1 cellular context compared by ENCODE assay signal in the genomic region with DNA sequence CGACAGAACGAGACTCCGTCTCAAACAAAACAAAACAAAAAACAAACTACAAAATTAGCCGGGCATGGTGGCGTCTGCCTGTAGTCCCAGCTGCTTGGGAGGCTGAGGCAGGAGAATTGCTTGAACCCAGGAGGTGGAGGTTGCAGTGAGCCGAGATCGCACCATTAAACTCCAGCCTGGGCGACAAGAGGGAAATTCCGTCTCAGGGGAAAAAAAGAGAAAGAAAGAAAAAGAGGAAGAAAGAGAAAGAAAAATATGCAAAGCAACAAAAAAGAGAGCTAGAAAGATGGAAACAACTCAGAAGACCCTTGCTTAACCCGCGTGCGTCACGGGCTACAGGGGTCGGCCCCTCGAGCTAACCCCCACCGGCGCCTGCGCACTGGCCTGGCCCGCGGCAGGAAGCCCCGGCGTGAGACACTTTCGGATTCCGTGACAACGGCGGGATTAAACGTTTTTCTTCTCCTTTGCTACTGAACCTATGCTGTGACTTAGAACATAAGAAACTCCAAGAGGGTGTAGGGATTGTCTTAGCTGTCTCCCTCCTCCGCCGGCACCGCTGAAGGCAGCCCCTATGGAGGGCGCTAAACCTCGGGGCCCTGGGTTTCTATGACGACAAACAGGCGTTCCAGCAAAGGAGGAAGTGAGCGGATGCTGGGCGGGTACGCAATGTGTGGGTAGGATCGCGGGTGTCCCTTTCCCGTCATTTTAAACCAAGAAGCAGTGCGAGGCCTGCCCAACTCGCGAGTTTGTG.
TF ChIP-seq lines count a peak whose summit lies in the region.

A gene with protein sequence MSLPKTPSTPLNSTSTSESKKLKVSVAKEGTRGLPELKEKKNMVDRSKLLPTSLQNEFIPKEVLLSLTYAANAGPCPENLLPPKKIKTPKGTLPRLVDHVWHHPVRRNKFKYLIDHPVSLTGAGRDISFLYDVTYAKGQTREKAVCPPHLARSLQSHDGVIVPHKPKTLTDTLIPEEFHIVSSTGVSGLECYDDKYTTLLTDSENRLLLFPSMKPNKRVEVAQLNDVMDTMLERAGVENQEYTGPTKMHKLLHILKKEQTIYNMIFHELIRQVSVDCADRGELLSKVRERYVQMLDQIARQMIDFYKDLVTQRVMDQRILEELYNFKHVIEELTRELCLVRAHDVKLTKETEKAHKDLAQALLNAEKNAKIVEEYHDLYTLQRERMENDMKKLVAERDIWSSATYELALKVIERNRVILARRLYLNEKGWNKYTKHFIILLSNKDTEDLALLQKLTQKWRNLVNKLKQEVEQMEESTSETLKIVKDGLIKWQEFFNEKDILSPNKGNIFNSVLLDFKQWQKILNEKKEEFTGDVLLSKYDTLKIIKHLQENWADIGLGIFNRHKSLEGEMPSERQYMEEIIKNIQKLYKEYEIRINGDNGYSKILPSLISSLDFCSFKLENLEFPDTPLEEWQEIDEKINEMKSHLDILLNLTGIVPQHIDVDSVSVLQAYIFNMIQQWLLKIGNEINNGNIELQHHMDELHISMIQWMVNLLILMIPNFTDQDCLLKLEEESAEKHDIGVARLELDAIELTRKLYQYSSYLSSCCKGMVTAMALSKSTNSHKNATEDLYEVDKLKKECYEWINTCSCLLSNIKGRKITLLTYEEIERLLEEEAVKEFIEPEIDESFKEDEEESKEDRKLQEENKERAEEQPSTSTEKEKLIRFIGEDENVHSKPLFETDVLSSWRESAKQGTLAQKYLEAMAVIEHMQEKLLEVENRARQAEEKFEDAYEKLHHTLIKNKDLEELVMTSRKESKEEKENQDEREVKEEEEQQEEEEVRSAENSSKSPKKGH (plus strand): TSS at position 630 of the 751 bp plus-strand sequence. CDS start 539 bp downstream, outside the sequence.

TF ChIP-seq in HEK293, 187 proteins besides CTCF, POLR2A, EP300 and RAD21 (continued from another document and continues in another):
- TF ChIP-seq, protein P1, sequence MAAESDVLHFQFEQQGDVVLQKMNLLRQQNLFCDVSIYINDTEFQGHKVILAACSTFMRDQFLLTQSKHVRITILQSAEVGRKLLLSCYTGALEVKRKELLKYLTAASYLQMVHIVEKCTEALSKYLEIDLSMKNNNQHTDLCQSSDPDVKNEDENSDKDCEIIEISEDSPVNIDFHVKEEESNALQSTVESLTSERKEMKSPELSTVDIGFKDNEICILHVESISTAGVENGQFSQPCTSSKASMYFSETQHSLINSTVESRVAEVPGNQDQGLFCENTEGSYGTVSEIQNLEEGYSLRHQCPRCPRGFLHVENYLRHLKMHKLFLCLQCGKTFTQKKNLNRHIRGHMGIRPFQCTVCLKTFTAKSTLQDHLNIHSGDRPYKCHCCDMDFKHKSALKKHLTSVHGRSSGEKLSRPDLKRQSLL (tag by site-specific recombination; IDR thresholded peaks at IDR 0.05): no peak
- TF ChIP-seq ZNF561 (tag by site-specific recombination; IDR thresholded peaks at IDR 0.05; ENCODE audit: borderline replicate concordance) (0 out of 2 replicates have a peak, but pooled peaks have one; percentile 60), KLF9 (tag by site-specific recombination; IDR thresholded peaks at IDR 0.05; ENCODE audit: low read depth) (no peak), TRIM28 (IDR thresholded peaks at IDR 0.05; ENCODE audit: borderline replicate concordance, low read length) (peak; percentile 29; the same call in 1 of the 2 replicates), SCRT1 (tag by site-specific recombination; IDR thresholded peaks at IDR 0.05; ENCODE audit: borderline replicate concordance) (no peak), ZNF600 (tag by site-specific recombination; IDR thresholded peaks at IDR 0.05) (peak; percentile 63; the same call in 1 of the 2 replicates), ZNF157 (tag by site-specific recombination; IDR thresholded peaks at IDR 0.05) (peak; percentile 46; the same call in 1 of the 2 replicates), SP2 (tag by site-specific recombination; IDR thresholded peaks at IDR 0.05) (peak; percentile 80), ZNF404 (tag by site-specific recombination; IDR thresholded peaks at IDR 0.05) (no peak), ZNF121 (tag by site-specific recombination; IDR thresholded peaks at IDR 0.05) (no peak), ZBTB48 (tag by site-specific recombination; IDR thresholded peaks at IDR 0.05) (no peak), ZNF610 (tag by site-specific recombination; IDR thresholded peaks at IDR 0.05; ENCODE audit: borderline replicate concordance) (peak; percentile 47; the same call in 1 of the 2 replicates), ZNF23 (tag by site-specific recombination; IDR thresholded peaks at IDR 0.05; ENCODE audit: borderline replicate concordance) (no peak), ZNF629 (tag by site-specific recombination; IDR thresholded peaks at IDR 0.05) (peak; percentile 96), BCL11B (tag by site-specific recombination; IDR thresholded peaks at IDR 0.05; ENCODE audit: low read depth) (no peak), ZNF10 (tag by site-specific recombination; IDR thresholded peaks at IDR 0.05) (no peak), ZNF510 (tag by site-specific recombination; IDR thresholded peaks at IDR 0.05; ENCODE audit: insufficient replicate concordance) (no peak), ZNF571 (tag by site-specific recombination; IDR thresholded peaks at IDR 0.05) (no peak), ZNF324 (tag by site-specific recombination; IDR thresholded peaks at IDR 0.05) (peak; percentile 41), ZNF16 (tag by site-specific recombination; IDR thresholded peaks at IDR 0.05; ENCODE audit: low read depth) (no peak), ZNF335 (tag by site-specific recombination; conservative IDR thresholded peaks at IDR 0.05) (peak; percentile 100), HOXC10 (CRISPR knock-in tag; IDR thresholded peaks at IDR 0.05) (no peak), ZNF658 (tag by site-specific recombination; IDR thresholded peaks at IDR 0.05) (no peak), ZSCAN30 (tag by site-specific recombination; IDR thresholded peaks at IDR 0.05) (peak; percentile 18; the same call in 1 of the 2 replicates), ZSCAN23 (tag by site-specific recombination; IDR thresholded peaks at IDR 0.05) (no peak), ZIC2 (tag by site-specific recombination; IDR thresholded peaks at IDR 0.05) (peak; percentile 46), ZNF768 (tag by site-specific recombination; IDR thresholded peaks at IDR 0.05) (no peak), YY2 (tag by site-specific recombination; IDR thresholded peaks at IDR 0.05) (0 out of 2 replicates have a peak, but pooled peaks have one; percentile 49), ZNF138 (tag by site-specific recombination; IDR thresholded peaks at IDR 0.05; ENCODE audit: borderline replicate concordance) (no peak), ZEB2 (tag by site-specific recombination; IDR thresholded peaks at IDR 0.05) (no peak), ZNF560 (tag by site-specific recombination; IDR thresholded peaks at IDR 0.05; ENCODE audit: borderline replicate concordance) (no peak), ZNF140 (tag by site-specific recombination; IDR thresholded peaks at IDR 0.05) (no peak), SP3 (tag by site-specific recombination; IDR thresholded peaks at IDR 0.05) (peak; percentile 56; the same call in 1 of the 2 replicates), ZNF555 (tag by site-specific recombination; conservative IDR thresholded peaks at IDR 0.05) (no peak), PRDM1 (tag by site-specific recombination; IDR thresholded peaks at IDR 0.05) (peak; percentile 19; the same call in 1 of the 2 replicates), ZNF677 (tag by site-specific recombination; IDR thresholded peaks at IDR 0.05) (0 out of 2 replicates have a peak, but pooled peaks have one; percentile 27)
- TF ChIP-seq, protein P2, sequence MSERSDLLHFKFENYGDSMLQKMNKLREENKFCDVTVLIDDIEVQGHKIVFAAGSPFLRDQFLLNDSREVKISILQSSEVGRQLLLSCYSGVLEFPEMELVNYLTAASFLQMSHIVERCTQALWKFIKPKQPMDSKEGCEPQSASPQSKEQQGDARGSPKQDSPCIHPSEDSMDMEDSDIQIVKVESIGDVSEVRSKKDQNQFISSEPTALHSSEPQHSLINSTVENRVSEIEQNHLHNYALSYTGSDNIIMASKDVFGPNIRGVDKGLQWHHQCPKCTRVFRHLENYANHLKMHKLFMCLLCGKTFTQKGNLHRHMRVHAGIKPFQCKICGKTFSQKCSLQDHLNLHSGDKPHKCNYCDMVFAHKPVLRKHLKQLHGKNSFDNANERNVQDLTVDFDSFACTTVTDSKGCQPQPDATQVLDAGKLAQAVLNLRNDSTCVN (tag by site-specific recombination; optimal IDR thresholded peaks at IDR 0.05): peak; percentile 44
- TF ChIP-seq, protein P3, sequence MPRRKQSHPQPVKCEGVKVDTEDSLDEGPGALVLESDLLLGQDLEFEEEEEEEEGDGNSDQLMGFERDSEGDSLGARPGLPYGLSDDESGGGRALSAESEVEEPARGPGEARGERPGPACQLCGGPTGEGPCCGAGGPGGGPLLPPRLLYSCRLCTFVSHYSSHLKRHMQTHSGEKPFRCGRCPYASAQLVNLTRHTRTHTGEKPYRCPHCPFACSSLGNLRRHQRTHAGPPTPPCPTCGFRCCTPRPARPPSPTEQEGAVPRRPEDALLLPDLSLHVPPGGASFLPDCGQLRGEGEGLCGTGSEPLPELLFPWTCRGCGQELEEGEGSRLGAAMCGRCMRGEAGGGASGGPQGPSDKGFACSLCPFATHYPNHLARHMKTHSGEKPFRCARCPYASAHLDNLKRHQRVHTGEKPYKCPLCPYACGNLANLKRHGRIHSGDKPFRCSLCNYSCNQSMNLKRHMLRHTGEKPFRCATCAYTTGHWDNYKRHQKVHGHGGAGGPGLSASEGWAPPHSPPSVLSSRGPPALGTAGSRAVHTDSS (tag by site-specific recombination; IDR thresholded peaks at IDR 0.05): no peak
- TF ChIP-seq, protein P4, sequence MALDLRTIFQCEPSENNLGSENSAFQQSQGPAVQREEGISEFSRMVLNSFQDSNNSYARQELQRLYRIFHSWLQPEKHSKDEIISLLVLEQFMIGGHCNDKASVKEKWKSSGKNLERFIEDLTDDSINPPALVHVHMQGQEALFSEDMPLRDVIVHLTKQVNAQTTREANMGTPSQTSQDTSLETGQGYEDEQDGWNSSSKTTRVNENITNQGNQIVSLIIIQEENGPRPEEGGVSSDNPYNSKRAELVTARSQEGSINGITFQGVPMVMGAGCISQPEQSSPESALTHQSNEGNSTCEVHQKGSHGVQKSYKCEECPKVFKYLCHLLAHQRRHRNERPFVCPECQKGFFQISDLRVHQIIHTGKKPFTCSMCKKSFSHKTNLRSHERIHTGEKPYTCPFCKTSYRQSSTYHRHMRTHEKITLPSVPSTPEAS (tag by site-specific recombination; IDR thresholded peaks at IDR 0.05): no peak
- TF ChIP-seq, protein P5, sequence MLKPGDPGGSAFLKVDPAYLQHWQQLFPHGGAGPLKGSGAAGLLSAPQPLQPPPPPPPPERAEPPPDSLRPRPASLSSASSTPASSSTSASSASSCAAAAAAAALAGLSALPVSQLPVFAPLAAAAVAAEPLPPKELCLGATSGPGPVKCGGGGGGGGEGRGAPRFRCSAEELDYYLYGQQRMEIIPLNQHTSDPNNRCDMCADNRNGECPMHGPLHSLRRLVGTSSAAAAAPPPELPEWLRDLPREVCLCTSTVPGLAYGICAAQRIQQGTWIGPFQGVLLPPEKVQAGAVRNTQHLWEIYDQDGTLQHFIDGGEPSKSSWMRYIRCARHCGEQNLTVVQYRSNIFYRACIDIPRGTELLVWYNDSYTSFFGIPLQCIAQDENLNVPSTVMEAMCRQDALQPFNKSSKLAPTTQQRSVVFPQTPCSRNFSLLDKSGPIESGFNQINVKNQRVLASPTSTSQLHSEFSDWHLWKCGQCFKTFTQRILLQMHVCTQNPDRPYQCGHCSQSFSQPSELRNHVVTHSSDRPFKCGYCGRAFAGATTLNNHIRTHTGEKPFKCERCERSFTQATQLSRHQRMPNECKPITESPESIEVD (tag by site-specific recombination; IDR thresholded peaks at IDR 0.05): no peak
- TF ChIP-seq, protein P6, sequence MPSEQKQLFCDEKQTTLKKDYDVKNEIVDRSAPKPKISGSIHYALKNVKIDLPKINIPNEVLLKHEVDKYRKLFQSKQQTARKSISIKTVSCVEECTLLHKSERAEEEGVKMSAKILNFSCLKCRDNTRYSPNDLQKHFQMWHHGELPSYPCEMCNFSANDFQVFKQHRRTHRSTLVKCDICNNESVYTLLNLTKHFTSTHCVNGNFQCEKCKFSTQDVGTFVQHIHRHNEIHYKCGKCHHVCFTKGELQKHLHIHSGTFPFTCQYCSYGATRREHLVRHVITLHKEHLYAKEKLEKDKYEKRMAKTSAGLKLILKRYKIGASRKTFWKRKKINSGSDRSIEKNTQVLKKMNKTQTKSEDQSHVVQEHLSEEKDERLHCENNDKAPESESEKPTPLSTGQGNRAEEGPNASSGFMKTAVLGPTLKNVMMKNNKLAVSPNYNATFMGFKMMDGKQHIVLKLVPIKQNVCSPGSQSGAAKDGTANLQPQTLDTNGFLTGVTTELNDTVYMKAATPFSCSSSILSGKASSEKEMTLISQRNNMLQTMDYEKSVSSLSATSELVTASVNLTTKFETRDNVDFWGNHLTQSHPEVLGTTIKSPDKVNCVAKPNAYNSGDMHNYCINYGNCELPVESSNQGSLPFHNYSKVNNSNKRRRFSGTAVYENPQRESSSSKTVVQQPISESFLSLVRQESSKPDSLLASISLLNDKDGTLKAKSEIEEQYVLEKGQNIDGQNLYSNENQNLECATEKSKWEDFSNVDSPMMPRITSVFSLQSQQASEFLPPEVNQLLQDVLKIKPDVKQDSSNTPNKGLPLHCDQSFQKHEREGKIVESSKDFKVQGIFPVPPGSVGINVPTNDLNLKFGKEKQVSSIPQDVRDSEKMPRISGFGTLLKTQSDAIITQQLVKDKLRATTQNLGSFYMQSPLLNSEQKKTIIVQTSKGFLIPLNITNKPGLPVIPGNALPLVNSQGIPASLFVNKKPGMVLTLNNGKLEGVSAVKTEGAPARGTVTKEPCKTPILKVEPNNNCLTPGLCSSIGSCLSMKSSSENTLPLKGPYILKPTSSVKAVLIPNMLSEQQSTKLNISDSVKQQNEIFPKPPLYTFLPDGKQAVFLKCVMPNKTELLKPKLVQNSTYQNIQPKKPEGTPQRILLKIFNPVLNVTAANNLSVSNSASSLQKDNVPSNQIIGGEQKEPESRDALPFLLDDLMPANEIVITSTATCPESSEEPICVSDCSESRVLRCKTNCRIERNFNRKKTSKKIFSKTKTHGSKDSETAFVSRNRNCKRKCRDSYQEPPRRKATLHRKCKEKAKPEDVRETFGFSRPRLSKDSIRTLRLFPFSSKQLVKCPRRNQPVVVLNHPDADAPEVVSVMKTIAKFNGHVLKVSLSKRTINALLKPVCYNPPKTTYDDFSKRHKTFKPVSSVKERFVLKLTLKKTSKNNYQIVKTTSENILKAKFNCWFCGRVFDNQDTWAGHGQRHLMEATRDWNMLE (tag by site-specific recombination; conservative IDR thresholded peaks at IDR 0.05; ENCODE audit: low read depth): no peak
- TF ChIP-seq, protein P7, sequence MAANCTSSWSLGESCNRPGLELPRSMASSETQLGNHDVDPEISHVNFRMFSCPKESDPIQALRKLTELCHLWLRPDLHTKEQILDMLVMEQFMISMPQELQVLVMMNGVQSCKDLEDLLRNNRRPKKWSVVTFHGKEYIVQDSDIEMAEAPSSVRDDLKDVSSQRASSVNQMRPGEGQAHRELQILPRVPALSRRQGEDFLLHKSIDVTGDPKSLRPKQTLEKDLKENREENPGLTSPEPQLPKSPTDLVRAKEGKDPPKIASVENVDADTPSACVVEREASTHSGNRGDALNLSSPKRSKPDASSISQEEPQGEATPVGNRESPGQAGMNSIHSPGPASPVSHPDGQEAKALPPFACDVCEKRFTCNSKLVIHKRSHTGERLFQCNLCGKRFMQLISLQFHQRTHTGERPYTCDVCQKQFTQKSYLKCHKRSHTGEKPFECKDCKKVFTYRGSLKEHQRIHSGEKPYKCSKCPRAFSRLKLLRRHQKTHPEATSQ (tag by site-specific recombination; IDR thresholded peaks at IDR 0.05): no peak
